Comparison of ENCODE assay signal across 16 cellular contexts in the genomic region with DNA sequence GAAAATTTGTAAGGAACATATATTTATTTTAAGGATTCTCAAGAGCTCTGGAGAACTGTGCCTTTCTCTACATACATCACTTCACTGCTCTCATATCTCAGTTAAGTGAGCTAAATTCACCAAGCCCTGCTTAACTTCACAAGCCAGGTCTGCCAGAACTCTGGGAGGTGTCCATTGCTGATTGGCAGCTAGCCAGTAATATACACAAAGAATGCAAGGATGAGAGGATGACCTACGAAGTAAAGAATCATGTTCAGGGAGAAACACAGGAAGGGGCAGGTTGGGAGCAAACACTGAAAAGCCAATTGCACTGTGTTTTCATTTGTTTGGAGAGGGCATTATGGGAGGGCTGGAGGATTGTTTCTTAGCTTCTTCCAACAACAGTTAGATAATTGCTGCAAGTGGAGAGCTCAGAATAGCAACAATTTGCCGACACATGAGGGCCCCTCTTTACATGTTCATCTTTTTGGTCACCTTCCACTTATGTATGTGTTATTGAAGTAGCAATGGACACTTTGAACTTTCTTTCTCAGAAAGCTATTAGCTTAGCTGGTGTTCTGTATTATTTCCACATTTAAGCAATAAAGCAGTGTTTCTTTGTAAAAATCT.
DNase-seq lines count a peak whose midpoint lies in the region; ATAC-seq and TF ChIP-seq lines count a peak whose summit lies in the region.
"Had no signal": no experiment of that assay in that cellular context is flagged by ENCODE, and none has a peak within 500 bp of the region (broad histone marks: within the 10 kb centered on the region; RNA-seq: fewer than 3 reads in every experiment).

No MANE protein-coding gene starts in this region.

- intact Hi-C loops in sciatic nerve (cut with DNase I), result no loop called here

- peaks cover 2% of the 10 kb centered on the region for H3K36me3 Mint-ChIP-seq in activated CD4-positive, alpha-beta T cell treated with anti-CD3 and anti-CD28 coated beads, Interleukin-2, amount 10 ng/mL, durations not matched to agents 7 days and 5 days (ENCODE audit: low read depth)
- H3K36me3 Mint-ChIP-seq: activated CD4-positive, alpha-beta memory T cell treated with anti-CD3 and anti-CD28 coated beads for 36 hours; memory B cell had no signal

- CTCF ChIA-PET in activated CD4-positive, alpha-beta T cell treated with anti-CD3 and anti-CD28 coated beads, Interleukin-2, amount 10 ng/mL, durations not matched to agents 7 days and 5 days (lab: Charles Lee), result interaction anchor here (0.5 to 3.7 kb wide), 4 partner anchors 7 to 1439 kb away, joined by 3 to 22 read pairs (median 3); no protein-coding TSS in a partner anchor

- TF ChIP-seq CTCF in fibroblast of pulmonary artery (IDR thresholded peaks at IDR 0.05; ENCODE audit: low read length, missing control alignments), result no peak

- POLR2A ChIA-PET in activated CD4-positive, alpha-beta T cell treated with anti-CD3 and anti-CD28 coated beads, Interleukin-2, amount 10 ng/mL, durations not matched to agents 7 days and 5 days (lab: Charles Lee), result interaction anchor here (0.7 kb wide), 1 partner anchor 8 kb away, joined by 11 read pairs; no protein-coding TSS in a partner anchor

- H3K4me3 Mint-ChIP-seq in activated CD4-positive, alpha-beta T cell treated with anti-CD3 and anti-CD28 coated beads, Interleukin-2, amount 10 ng/mL, durations not matched to agents 7 days and 5 days, result no peak overlapping the region
- H3K4me3 Mint-ChIP-seq: activated CD4-positive, alpha-beta memory T cell treated with anti-CD3 and anti-CD28 coated beads for 36 hours; activated naive CD4-positive, alpha-beta T cell treated with anti-CD3 and anti-CD28 coated beads for 36 hours; dendritic cell treated with granulocyte-macrophage colony-stimulating factor and Interleukin-4, amounts not matched to agents 40 ng/mL and 50 ng/mL, for 4 days; memory B cell had no signal

- ATAC-seq in sciatic nerve, result peak; percentile 31
- no peak for ATAC-seq in GM18519 (IDR thresholded peaks at IDR 0.05; ENCODE audit: low FRiP score, unreplicated experiment)
- ATAC-seq: A549 had no signal

- no peak overlapping the region for H3K27ac Mint-ChIP-seq in activated CD4-positive, alpha-beta T cell treated with anti-CD3 and anti-CD28 coated beads, Interleukin-2, amount 10 ng/mL, durations not matched to agents 7 days and 5 days
- H3K27ac Mint-ChIP-seq: activated CD4-positive, alpha-beta memory T cell treated with anti-CD3 and anti-CD28 coated beads for 36 hours; activated naive CD4-positive, alpha-beta T cell treated with anti-CD3 and anti-CD28 coated beads for 36 hours; dendritic cell treated with granulocyte-macrophage colony-stimulating factor and Interleukin-4, amounts not matched to agents 40 ng/mL and 50 ng/mL, for 4 days; memory B cell had no signal

- DNase-seq in NCI-H1417 (lab: John Stamatoyannopoulos, UW) (peak in 2 of 3 experiments; percentile 28 to 77), NCI-H1417 treated with DMSO at 0.1 percent for 48 hours (lab: John Stamatoyannopoulos, UW) (no peak), NCI-H774 (lab: John Stamatoyannopoulos, UW) (peak; percentile 16), fibroblast of pulmonary artery (ENCODE audit: low read depth) (peak; percentile 62), sciatic nerve (ENCODE audit: low spot score) (no peak), activated gamma-delta T cell treated with Interleukin-2 at 50 U/mL for 16 hours (no peak)
- no peak for DNase-seq in activated CD4-positive, alpha-beta T cell treated with anti-CD3 and anti-CD28 coated beads, Interleukin-2, amount 10 ng/mL, durations not matched to agents 7 days and 5 days
- DNase-seq: activated CD4-positive, alpha-beta memory T cell treated with anti-CD3 and anti-CD28 coated beads for 36 hours; activated naive CD4-positive, alpha-beta T cell treated with anti-CD3 and anti-CD28 coated beads for 36 hours; DND-41; head of caudate nucleus; retina had no signal

- peaks cover 3% of the 10 kb centered on the region for H3K4me1 Mint-ChIP-seq in activated CD4-positive, alpha-beta T cell treated with anti-CD3 and anti-CD28 coated beads, Interleukin-2, amount 10 ng/mL, durations not matched to agents 7 days and 5 days
- H3K4me1 Mint-ChIP-seq: memory B cell had no signal

- no peaks in the 10 kb centered on the region for H3K9me3 Mint-ChIP-seq in activated CD4-positive, alpha-beta T cell treated with anti-CD3 and anti-CD28 coated beads, Interleukin-2, amount 10 ng/mL, durations not matched to agents 7 days and 5 days
- H3K9me3 Mint-ChIP-seq: activated CD4-positive, alpha-beta memory T cell treated with anti-CD3 and anti-CD28 coated beads for 36 hours; activated naive CD4-positive, alpha-beta T cell treated with anti-CD3 and anti-CD28 coated beads for 36 hours; dendritic cell treated with granulocyte-macrophage colony-stimulating factor and Interleukin-4, amounts not matched to agents 40 ng/mL and 50 ng/mL, for 4 days; memory B cell had no signal

- no peaks in the 10 kb centered on the region for H3K27me3 Mint-ChIP-seq in activated CD4-positive, alpha-beta T cell treated with anti-CD3 and anti-CD28 coated beads, Interleukin-2, amount 10 ng/mL, durations not matched to agents 7 days and 5 days
- H3K27me3 Mint-ChIP-seq: activated CD4-positive, alpha-beta memory T cell treated with anti-CD3 and anti-CD28 coated beads for 36 hours; dendritic cell treated with granulocyte-macrophage colony-stimulating factor and Interleukin-4, amounts not matched to agents 40 ng/mL and 50 ng/mL, for 4 days; memory B cell had no signal

- no peak overlapping the region for H3K4me3 ChIP-seq in fibroblast of pulmonary artery (replicated peaks; ENCODE audit: low read depth, low read length)
- H3K4me3 ChIP-seq: A549 had no signal

Comparison
In these comparisons a context has a peak if more than half of its experiments do, and no peak if none do; other contexts are left out.
1. DNase-seq: peak in NCI-H1417 (2 of 3), NCI-H774 (single experiment) and fibroblast of pulmonary artery (single experiment); none in NCI-H1417 treated with DMSO at 0.1 percent for 48 hours (single experiment), sciatic nerve (single experiment), activated CD4-positive, alpha-beta T cell treated with anti-CD3 and anti-CD28 coated beads, Interleukin-2, amount 10 ng/mL, durations not matched to agents 7 days and 5 days (single experiment) and activated gamma-delta T cell treated with Interleukin-2 at 50 U/mL for 16 hours (single experiment).